In the genomic region with DNA sequence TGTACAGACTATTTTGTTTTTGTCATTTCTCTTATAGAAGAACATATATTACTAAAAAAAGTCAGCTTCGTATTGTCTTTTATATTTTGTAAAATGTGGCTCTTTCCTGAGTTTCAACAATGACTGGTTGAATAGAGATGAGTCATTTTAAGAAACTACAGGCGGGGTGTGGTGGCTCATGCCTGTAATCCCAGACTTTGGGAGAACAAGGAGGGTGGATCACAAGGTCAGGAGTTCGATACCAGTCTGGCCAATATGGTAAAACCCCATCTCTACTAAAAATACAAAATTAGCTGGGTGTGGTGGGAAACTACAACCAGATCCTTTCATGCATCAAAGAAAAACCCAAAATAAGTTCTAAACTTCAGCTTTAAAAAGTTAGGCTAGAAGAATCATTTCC, we compare ENCODE assay signal across 1 cellular context.
TF ChIP-seq lines count a peak whose summit lies in the region.

No MANE protein-coding gene starts in this region.

TF ChIP-seq in SK-N-SH treated with all-trans-retinoic acid at 6 μM for 48 hours, 23 proteins besides CTCF, POLR2A, EP300 and RAD21 (continued from another document):
- TF ChIP-seq, protein P1, sequence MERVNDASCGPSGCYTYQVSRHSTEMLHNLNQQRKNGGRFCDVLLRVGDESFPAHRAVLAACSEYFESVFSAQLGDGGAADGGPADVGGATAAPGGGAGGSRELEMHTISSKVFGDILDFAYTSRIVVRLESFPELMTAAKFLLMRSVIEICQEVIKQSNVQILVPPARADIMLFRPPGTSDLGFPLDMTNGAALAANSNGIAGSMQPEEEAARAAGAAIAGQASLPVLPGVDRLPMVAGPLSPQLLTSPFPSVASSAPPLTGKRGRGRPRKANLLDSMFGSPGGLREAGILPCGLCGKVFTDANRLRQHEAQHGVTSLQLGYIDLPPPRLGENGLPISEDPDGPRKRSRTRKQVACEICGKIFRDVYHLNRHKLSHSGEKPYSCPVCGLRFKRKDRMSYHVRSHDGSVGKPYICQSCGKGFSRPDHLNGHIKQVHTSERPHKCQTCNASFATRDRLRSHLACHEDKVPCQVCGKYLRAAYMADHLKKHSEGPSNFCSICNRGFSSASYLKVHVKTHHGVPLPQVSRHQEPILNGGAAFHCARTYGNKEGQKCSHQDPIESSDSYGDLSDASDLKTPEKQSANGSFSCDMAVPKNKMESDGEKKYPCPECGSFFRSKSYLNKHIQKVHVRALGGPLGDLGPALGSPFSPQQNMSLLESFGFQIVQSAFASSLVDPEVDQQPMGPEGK (CRISPR knock-in tag; IDR thresholded peaks at IDR 0.05; ENCODE audit: borderline replicate concordance), result no peak
- TF ChIP-seq ZFP30 (CRISPR knock-in tag; IDR thresholded peaks at IDR 0.05), result no peak
TF ChIP-seq in SK-N-SH treated with all-trans-retinoic acid at 6 μM for 48 hours: peak in this region for 0.
